Comparison of ENCODE assay signal across 13 cellular contexts in genomic region chr5:102511666-102512065, GRCh38. TPM values are rescaled to one million over a fixed set of nuclear protein-coding genes. Genes with fewer than 3 reads are reported as not detected.
A peak's percentile ranks its signal among the peaks of the same experiment; 100 is the strongest.
DNase-seq lines count a peak whose midpoint lies in the region; ATAC-seq and TF ChIP-seq lines count a peak whose summit lies in the region.
"Had no signal": no experiment of that assay in that cellular context is flagged by ENCODE, and none has a peak within 500 bp of the region (broad histone marks: within the 10 kb centered on the region; RNA-seq: fewer than 3 reads in every experiment).

No MANE protein-coding gene starts in this region.

- H3K4me1 ChIP-seq in body of pancreas (no peaks in the 10 kb centered on the region), right cardiac atrium (ENCODE audit: control insufficient read depth, insufficient read depth, low read length) (no peaks in the 10 kb centered on the region)

- no peaks in the 10 kb centered on the region for H3K27me3 Mint-ChIP-seq in activated CD4-positive, alpha-beta memory T cell treated with anti-CD3 and anti-CD28 coated beads, Interleukin-2, amount 10 ng/mL, durations not matched to agents 7 days and 5 days

- ATAC-seq in body of pancreas (no peak), right cardiac atrium (peak; percentile 35 to 80), GM19328 (IDR thresholded peaks at IDR 0.05; ENCODE audit: unreplicated experiment) (no peak)
- ATAC-seq: esophagus mucosa had no signal

- H3K36me3 ChIP-seq in body of pancreas (replicated peaks in 1 of 2; ENCODE audit: insufficient read depth in 1 of 2, low read depth in 2 of 2) = no peaks in the 10 kb centered on the region
- H3K36me3 ChIP-seq: tibial artery had no signal

- H3K4me3 ChIP-seq in body of pancreas = no peak overlapping the region
- no peak overlapping the region for H3K4me3 ChIP-seq in right cardiac atrium (ENCODE audit: low read length)
- H3K4me3 ChIP-seq: tibial artery had no signal

- no peaks in the 10 kb centered on the region for H3K4me1 Mint-ChIP-seq in activated CD4-positive, alpha-beta memory T cell treated with anti-CD3 and anti-CD28 coated beads, Interleukin-2, amount 10 ng/mL, durations not matched to agents 7 days and 5 days

- no peak for TF ChIP-seq CTCF in body of pancreas (IDR thresholded peaks at IDR 0.05)

- DNase-seq in A172 (ENCODE audit: low spot score) (peak; percentile 26), HS-27A (ENCODE audit: low read depth) (peak; percentile 33), body of pancreas (peak; percentile 5 to 54 (median 30)), right cardiac atrium (peak; percentile 32 to 81 (median 37)), HEK293T (ENCODE audit: extremely low spot score) (no peak)
- no peak for DNase-seq in activated CD4-positive, alpha-beta memory T cell treated with anti-CD3 and anti-CD28 coated beads, Interleukin-2, amount 10 ng/mL, durations not matched to agents 7 days and 5 days
- DNase-seq in activated CD8-positive, alpha-beta memory T cell treated with anti-CD3 and anti-CD28 coated beads, Interleukin-2, amount 50 U/mL, for 48 hours = no peak
- DNase-seq: NCI-H187 treated with DMSO at 0.1 percent for 48 hours, OCI-M1, tibial artery had no signal

- no peak overlapping the region for H3K4me3 Mint-ChIP-seq in activated CD4-positive, alpha-beta memory T cell treated with anti-CD3 and anti-CD28 coated beads, Interleukin-2, amount 10 ng/mL, durations not matched to agents 7 days and 5 days

- TF ChIP-seq POLR2A in body of pancreas (IDR thresholded peaks at IDR 0.05) = no peak

- intact Hi-C loops in body of pancreas (cut with DNase I) (no loop called here), right cardiac atrium (cut with DNase I) (no loop called here)

- H3K27me3 ChIP-seq in body of pancreas = no peaks in the 10 kb centered on the region
- H3K27me3 ChIP-seq in right cardiac atrium (ENCODE audit: control insufficient read depth, insufficient read depth) = no peaks in the 10 kb centered on the region
- H3K27me3 ChIP-seq: tibial artery had no signal

- 19 to 21% methylated on average over 4 of the region's 4 CpGs for WGBS in body of pancreas, 2 donors
- 28% methylated on average over 4 of the region's 4 CpGs for WGBS in right cardiac atrium

- H3K9me3 Mint-ChIP-seq in activated CD4-positive, alpha-beta memory T cell treated with anti-CD3 and anti-CD28 coated beads, Interleukin-2, amount 10 ng/mL, durations not matched to agents 7 days and 5 days = no peaks in the 10 kb centered on the region

- H3K36me3 Mint-ChIP-seq in activated CD4-positive, alpha-beta memory T cell treated with anti-CD3 and anti-CD28 coated beads, Interleukin-2, amount 10 ng/mL, durations not matched to agents 7 days and 5 days (ENCODE audit: low read depth) = no peaks in the 10 kb centered on the region

- H3K27ac ChIP-seq in body of pancreas = no peak overlapping the region
- no peak overlapping the region for H3K27ac ChIP-seq in right cardiac atrium (ENCODE audit: low read length)
- H3K27ac ChIP-seq: tibial artery had no signal

- no peaks in the 10 kb centered on the region for H3K9me3 ChIP-seq in body of pancreas
- no peaks in the 10 kb centered on the region for H3K9me3 ChIP-seq in right cardiac atrium (ENCODE audit: control insufficient read depth, low read length)
- H3K9me3 ChIP-seq: tibial artery had no signal

- CTCF ChIA-PET in activated CD4-positive, alpha-beta memory T cell treated with anti-CD3 and anti-CD28 coated beads, Interleukin-2, amount 10 ng/mL, durations not matched to agents 7 days and 5 days (lab: Charles Lee) = no interaction called here
- CTCF ChIA-PET in HEK293T (lab: Yijun Ruan, JAX) = no interaction called here

- H3K27ac Mint-ChIP-seq in activated CD4-positive, alpha-beta memory T cell treated with anti-CD3 and anti-CD28 coated beads, Interleukin-2, amount 10 ng/mL, durations not matched to agents 7 days and 5 days = no peak overlapping the region

- POLR2A ChIA-PET in activated CD4-positive, alpha-beta memory T cell treated with anti-CD3 and anti-CD28 coated beads, Interleukin-2, amount 10 ng/mL, durations not matched to agents 7 days and 5 days (lab: Charles Lee) = no interaction called here
- POLR2A ChIA-PET in HEK293T (lab: Yijun Ruan, JAX) = no interaction called here

TF ChIP-seq in HEK293T, 16 proteins besides CTCF, POLR2A, EP300 and RAD21:
- no peak for TF ChIP-seq BHLHE40 (IDR thresholded peaks at IDR 0.05; ENCODE audit: borderline replicate concordance)
- no peak for TF ChIP-seq SUZ12 (IDR thresholded peaks at IDR 0.05)
- no peak for TF ChIP-seq ARNT (IDR thresholded peaks at IDR 0.05)
- TF ChIP-seq LEF1 (IDR thresholded peaks at IDR 0.05; ENCODE audit: borderline replicate concordance) = no peak
- TF ChIP-seq CTBP1 (IDR thresholded peaks at IDR 0.05; ENCODE audit: borderline replicate concordance) = no peak
- no peak for TF ChIP-seq FOXA1 (IDR thresholded peaks at IDR 0.05)
- no peak for TF ChIP-seq FOXM1 (IDR thresholded peaks at IDR 0.05; ENCODE audit: borderline replicate concordance)
- TF ChIP-seq ZNF384 (IDR thresholded peaks at IDR 0.05) = no peak
- TF ChIP-seq NFRKB (IDR thresholded peaks at IDR 0.05) = no peak
- no peak for TF ChIP-seq PKNOX1 (IDR thresholded peaks at IDR 0.05)
- TF ChIP-seq SP1 (IDR thresholded peaks at IDR 0.05) = no peak
- no peak for TF ChIP-seq HDGF (IDR thresholded peaks at IDR 0.05; ENCODE audit: borderline replicate concordance)
- no peak for TF ChIP-seq TARDBP (IDR thresholded peaks at IDR 0.05)
- no peak for TF ChIP-seq L3MBTL2 (conservative IDR thresholded peaks at IDR 0.05)

RNA-seq across cellular contexts. Expression of gene SLCO6A1, which starts 12.9 kb away (rescaled TPM):
- not detected in 2 replicates for total RNA-seq in A172 (2014; rRNA removed; shearing (Covaris generic))
- not detected for total RNA-seq in body of pancreas
- total RNA-seq in right cardiac atrium = not detected
- polyA plus RNA-seq in right cardiac atrium = not detected
- not detected for total RNA-seq in activated CD4-positive, alpha-beta memory T cell treated with anti-CD3 and anti-CD28 coated beads, Interleukin-2, amount 10 ng/mL, durations not matched to agents 7 days and 5 days
- total RNA-seq: esophagus mucosa, pulmonary artery endothelial cell had no signal

Comparison
In these comparisons a context has a peak if more than half of its experiments do, and no peak if none do; other contexts are left out.
1. DNase-seq: peak in A172 (single experiment), HS-27A (single experiment), body of pancreas (4 of 4) and right cardiac atrium (3 of 3); none in activated CD4-positive, alpha-beta memory T cell treated with anti-CD3 and anti-CD28 coated beads, Interleukin-2, amount 10 ng/mL, durations not matched to agents 7 days and 5 days (single experiment), activated CD8-positive, alpha-beta memory T cell treated with anti-CD3 and anti-CD28 coated beads, Interleukin-2, amount 50 U/mL, for 48 hours (single experiment) and HEK293T (single experiment).
2. ATAC-seq: peak in right cardiac atrium (2 of 2); none in body of pancreas (single experiment) and GM19328 (single experiment).